8 cellular contexts compared by ENCODE assay signal in genomic region chr16:1543085-1543896, GRCh38. TPM values are rescaled to one million over a fixed set of nuclear protein-coding genes. Genes with fewer than 3 reads are reported as not detected.
DNase-seq lines count a peak whose midpoint lies in the region; ATAC-seq and TF ChIP-seq lines count a peak whose summit lies in the region.

No MANE protein-coding gene starts in this region.

- H3K9me3 Mint-ChIP-seq in activated CD8-positive, alpha-beta T cell treated with anti-CD3 and anti-CD28 coated beads for 36 hours = no peaks in the 10 kb centered on the region
- H3K9me3 Mint-ChIP-seq in nephron = no peaks in the 10 kb centered on the region

- TF ChIP-seq POLR2A in esophagus muscularis mucosa (IDR thresholded peaks at IDR 0.05; ENCODE audit: low read depth) = no peak

- no peaks in the 10 kb centered on the region for H3K27me3 Mint-ChIP-seq in activated CD8-positive, alpha-beta T cell treated with anti-CD3 and anti-CD28 coated beads for 36 hours
- no peaks in the 10 kb centered on the region for H3K27me3 Mint-ChIP-seq in nephron (ENCODE audit: low read depth)

- peaks cover 16% of the 10 kb centered on the region for H3K4me1 ChIP-seq in MM.1S (ENCODE audit: low read length)
- peaks cover 77 to 100% (median 93%) of the 10 kb centered on the region in 4 donors for H3K4me1 ChIP-seq in esophagus muscularis mucosa
- H3K4me1 ChIP-seq in tibial artery = peaks cover 0 to 68% (median 49%) of the 10 kb centered on the region in 4 donors

- H3K27ac ChIP-seq in MM.1S (ENCODE audit: low read length) (no peak overlapping the region), esophagus muscularis mucosa (replicated peaks in 1 of 4) (peak overlapping the region; percentile 81 to 89 (median 84)), tibial artery (peak overlapping the region; percentile 76 to 87)

- intact Hi-C loops in activated CD8-positive, alpha-beta T cell treated with anti-CD3 and anti-CD28 coated beads for 36 hours (cut with micrococcal nuclease) = loop anchor here (5.0 kb wide), 1 partner anchor 121 kb away; the partner anchor contains the start of gene UQCC4
- intact Hi-C loops in esophagus muscularis mucosa (cut with DNase I) (no loop called here), tibial artery (cut with DNase I; ENCODE audit: low total_unique reads) (no loop called here)

- no peaks in the 10 kb centered on the region for H3K79me2 ChIP-seq in MM.1S (ENCODE audit: low read length)

- no peaks in the 10 kb centered on the region; the same call in 1 of the 2 replicates for H3K27me3 ChIP-seq in MM.1S (replicated peaks; ENCODE audit: insufficient read depth, low read length)
- H3K27me3 ChIP-seq in esophagus muscularis mucosa = no peaks in the 10 kb centered on the region
- H3K27me3 ChIP-seq in tibial artery = no peaks in the 10 kb centered on the region

- 56% methylated on average over 16 of the region's 30 CpGs for WGBS in esophagus muscularis mucosa

- CTCF ChIA-PET in activated CD8-positive, alpha-beta T cell treated with anti-CD3 and anti-CD28 coated beads for 36 hours (lab: Charles Lee) = no interaction called here

- peak overlapping the region; percentile 62 for H3K4me3 Mint-ChIP-seq in activated CD8-positive, alpha-beta T cell treated with anti-CD3 and anti-CD28 coated beads for 36 hours
- H3K4me3 Mint-ChIP-seq in nephron = peak overlapping the region; percentile 31 to 69 (median 34)

- POLR2A ChIA-PET in activated CD8-positive, alpha-beta T cell treated with anti-CD3 and anti-CD28 coated beads for 36 hours (lab: Charles Lee) = interaction anchor here (0.8 to 1.4 kb wide), 3 partner anchors 8 to 123 kb away, joined by 4 to 5 read pairs (median 5); partner anchors contain the start of genes TMEM204 and UQCC4

- H3K9ac ChIP-seq in MM.1S (ENCODE audit: low read length) = no peak overlapping the region

- H3K36me3 Mint-ChIP-seq in activated CD8-positive, alpha-beta T cell treated with anti-CD3 and anti-CD28 coated beads for 36 hours (ENCODE audit: low read depth) = peaks cover 29% of the 10 kb centered on the region
- H3K36me3 Mint-ChIP-seq in nephron (ENCODE audit: low read depth) = peaks cover 16% of the 10 kb centered on the region

- H3K36me3 ChIP-seq in MM.1S (replicated peaks; ENCODE audit: insufficient read depth, low read length) (no peaks in the 10 kb centered on the region), esophagus muscularis mucosa (peaks cover 19 to 68% (median 64%) of the 10 kb centered on the region in 4 donors), tibial artery (peaks cover 20 to 77% (median 45%) of the 10 kb centered on the region in 3 donors)

- no peak for TF ChIP-seq EP300 in esophagus muscularis mucosa (IDR thresholded peaks at IDR 0.05)

- H3F3A ChIP-seq in MM.1S (ENCODE audit: insufficient read depth, low read length) = no peaks in the 10 kb centered on the region

- H3K9me3 ChIP-seq in MM.1S (replicated peaks; ENCODE audit: insufficient read depth, low read length) (no peaks in the 10 kb centered on the region), esophagus muscularis mucosa (no peaks in the 10 kb centered on the region), tibial artery (no peaks in the 10 kb centered on the region)

- H2AFZ ChIP-seq in MM.1S (ENCODE audit: low read length) = peak overlapping the region; percentile 51; the same call in 1 of the 2 replicates

- peak overlapping the region; percentile 39; the same call in 1 of the 2 replicates for H3K4me2 ChIP-seq in MM.1S (ENCODE audit: low read depth, low read length)

- peak; percentile 88 for ATAC-seq in activated CD8-positive, alpha-beta T cell treated with anti-CD3 and anti-CD28 coated beads for 36 hours

- DNase-seq in Caki2 (ENCODE audit: low read depth) = peak; percentile 64
- no peak for DNase-seq in MM.1S
- peak; percentile 90 for DNase-seq in activated CD8-positive, alpha-beta T cell treated with anti-CD3 and anti-CD28 coated beads for 36 hours
- no peak for DNase-seq in esophagus muscularis mucosa (ENCODE audit: extremely low spot score)
- peak; percentile 76 to 83 for DNase-seq in tibial artery
- DNase-seq in hippocampal formation (lab: John Stamatoyannopoulos, UW) = no peak
- no peak for DNase-seq in NCI-H2081 treated with DMSO at 0.1 percent for 48 hours (lab: John Stamatoyannopoulos, UW)

- no peaks in the 10 kb centered on the region for H4K20me1 ChIP-seq in MM.1S (ENCODE audit: insufficient read depth, low read length)

- peak overlapping the region; percentile 92 for H3K27ac Mint-ChIP-seq in activated CD8-positive, alpha-beta T cell treated with anti-CD3 and anti-CD28 coated beads for 36 hours
- peak overlapping the region; percentile 76 to 98 (median 89) for H3K27ac Mint-ChIP-seq in nephron

- H3K9me2 ChIP-seq in MM.1S (replicated peaks; ENCODE audit: insufficient read depth, low read length) = no peaks in the 10 kb centered on the region

- peaks cover 63% of the 10 kb centered on the region for H3K4me1 Mint-ChIP-seq in activated CD8-positive, alpha-beta T cell treated with anti-CD3 and anti-CD28 coated beads for 36 hours (ENCODE audit: low read depth)
- H3K4me1 Mint-ChIP-seq in nephron = peaks cover 58% of the 10 kb centered on the region

- in situ Hi-C loops in Caki2 (cut with HindIII; ENCODE audit: low pct_unique_long_range_greater_than_20kb, low sequenced_read_pairs) = no loop called here

- H3K4me3 ChIP-seq in MM.1S (ENCODE audit: low read length) = no peak overlapping the region
- no peak overlapping the region for H3K4me3 ChIP-seq in esophagus muscularis mucosa
- no peak overlapping the region for H3K4me3 ChIP-seq in tibial artery

- TF ChIP-seq CTCF in MM.1S (IDR thresholded peaks at IDR 0.05; ENCODE audit: low read length) (0 out of 2 replicates have a peak, but pooled peaks have one; percentile 7), esophagus muscularis mucosa (IDR thresholded peaks at IDR 0.05) (no peak), nephron (IDR thresholded peaks at IDR 0.05; ENCODE audit: unreplicated experiment in 3 of 3) (no peak), tibial artery (IDR thresholded peaks at IDR 0.05) (no peak)
- TF ChIP-seq CTCF in activated CD8-positive, alpha-beta T cell treated with anti-CD3 and anti-CD28 coated beads for 36 hours (IDR thresholded peaks at IDR 0.05) = no peak

RNA-seq across cellular contexts. Expression of gene TMEM204, which starts 9.8 kb away (rescaled TPM):
- not detected in 2 replicates for total RNA-seq in Caki2 (2014; rRNA removed; shearing (Covaris generic); ENCODE audit: low replicate concordance)
- 10 to 100 TPM; 12.9 to 14.3 TPM for total RNA-seq in activated CD8-positive, alpha-beta T cell treated with anti-CD3 and anti-CD28 coated beads for 36 hours
- total RNA-seq in esophagus muscularis mucosa = 10 to 100 TPM; 39.5 to 75.0 (median 57.1) TPM

RNA-seq across cellular contexts. Expression of gene TELO2, which starts 50.1 kb away (rescaled TPM):
- total RNA-seq in Caki2 (2014; rRNA removed; shearing (Covaris generic); ENCODE audit: low replicate concordance) = 77.2 and 81.8 TPM in 2 replicates
- 10 to 100 TPM; 59.1 to 62.1 TPM for total RNA-seq in activated CD8-positive, alpha-beta T cell treated with anti-CD3 and anti-CD28 coated beads for 36 hours
- total RNA-seq in esophagus muscularis mucosa = 10 to 100 TPM; 14.1 to 27.7 (median 18.4) TPM

RNA-seq across cellular contexts. Expression of gene PTX4, which starts 54.5 kb away (rescaled TPM):
- not detected in 2 replicates for total RNA-seq in Caki2 (2014; rRNA removed; shearing (Covaris generic); ENCODE audit: low replicate concordance)
- total RNA-seq in activated CD8-positive, alpha-beta T cell treated with anti-CD3 and anti-CD28 coated beads for 36 hours = not detected
- total RNA-seq in esophagus muscularis mucosa = under 1 TPM in 3 of 4 donors, not detected in 1; 0.39 to 0.75 (median 0.66) TPM

Comparison
In these comparisons a context has a peak if more than half of its experiments do, and no peak if none do; other contexts are left out.
1. DNase-seq: peak in Caki2 (single experiment), activated CD8-positive, alpha-beta T cell treated with anti-CD3 and anti-CD28 coated beads for 36 hours (single experiment) and tibial artery (2 of 2); none in MM.1S (single experiment), esophagus muscularis mucosa (single experiment), hippocampal formation (0 of 2) and NCI-H2081 treated with DMSO at 0.1 percent for 48 hours (single experiment).
2. RNA of gene TMEM204, which starts 9.8 kb away (total RNA-seq): 39.5 to 75.0 TPM in esophagus muscularis mucosa and 12.9 to 14.3 TPM in activated CD8-positive, alpha-beta T cell treated with anti-CD3 and anti-CD28 coated beads for 36 hours; not detected in Caki2; every median in the first group is over 10 times any median in the second.